ENCODE assay signal across 19 cellular contexts in the genomic region with DNA sequence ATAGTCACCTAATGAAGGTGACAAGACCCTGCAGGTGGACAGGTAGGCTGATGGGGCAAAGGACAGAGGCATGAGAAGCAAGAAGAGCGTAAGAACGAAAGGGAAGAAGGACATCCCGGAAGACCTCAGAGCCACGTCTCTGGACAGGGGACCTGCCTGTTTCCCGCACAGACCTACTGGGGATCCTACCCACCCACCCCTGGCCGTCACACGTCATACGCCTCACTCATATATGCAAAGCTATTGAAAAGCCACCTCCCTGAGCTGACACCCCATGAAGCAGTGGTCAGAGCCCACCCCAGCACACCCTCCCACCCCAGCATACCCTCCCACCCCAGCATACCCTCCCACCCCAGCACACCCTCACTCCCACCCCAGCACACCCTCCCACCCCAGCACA.
"Had no signal": no experiment of that assay in that cellular context is flagged by ENCODE, and none has a peak within 500 bp of the region (broad histone marks: within the 10 kb centered on the region; RNA-seq: fewer than 3 reads in every experiment).

No MANE protein-coding gene starts in this region.

- H3K27me3 ChIP-seq: SJSA1 had no signal

- H3K4me3 ChIP-seq: SJSA1, SK-N-MC had no signal

- DNase-seq: Karpas-422, KBM-7, MM.1S, NCI-H1092 treated with DMSO at 0.1 percent for 48 hours, NCI-H1436, NCI-H187, NCI-H2029, NCI-H2081 treated with DMSO at 0.1 percent for 48 hours, NCI-H2171, NCI-H226, NCI-H510A, NCI-H524 treated with DMSO at 0.1 percent for 48 hours, NCI-H69, NCI-H774, Right ventricle myocardium superior, RPMI8226, SIG-M5 had no signal

- H3K9me3 ChIP-seq: SJSA1 had no signal

- H3K27ac ChIP-seq: SJSA1, SK-N-MC had no signal

- H3K36me3 ChIP-seq: SJSA1 had no signal

- H3K4me1 ChIP-seq: SJSA1 had no signal
